15 cellular contexts compared by ENCODE assay signal in the genomic region with DNA sequence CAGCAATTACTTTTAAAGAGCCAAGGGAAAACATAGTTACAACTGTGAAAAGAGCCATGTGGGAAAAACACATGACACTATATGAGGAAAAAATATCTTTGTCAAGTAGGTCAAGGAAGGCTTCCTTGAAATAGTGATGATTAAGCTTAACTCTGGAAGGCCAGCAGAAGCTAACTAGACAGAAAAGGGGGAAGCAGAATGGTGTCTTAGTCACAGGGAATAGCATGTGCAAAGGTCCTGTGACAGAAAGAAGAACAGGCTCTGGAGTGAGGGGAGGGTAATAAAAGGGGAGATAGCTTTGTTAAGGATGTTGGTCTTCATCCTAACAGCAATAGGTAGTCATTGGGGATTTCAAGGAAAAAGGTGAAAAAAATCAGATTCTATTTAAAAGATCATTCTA.
DNase-seq lines count a peak whose midpoint lies in the region; ATAC-seq and TF ChIP-seq lines count a peak whose summit lies in the region.
"Had no signal": no experiment of that assay in that cellular context is flagged by ENCODE, and none has a peak within 500 bp of the region (broad histone marks: within the 10 kb centered on the region; RNA-seq: fewer than 3 reads in every experiment).

No MANE protein-coding gene starts in this region.

- H3K27ac ChIP-seq in RWPE2 (ENCODE audit: poor library complexity, severe bottlenecking): peak overlapping the region; percentile 66
- H3K27ac ChIP-seq in esophagus squamous epithelium: peak overlapping the region in 3 of 4 donors; percentile 69 to 77 (median 70)
- H3K27ac ChIP-seq in spleen: peak overlapping the region; percentile 2 to 98 (median 75)
- H3K27ac ChIP-seq: GM23248 had no signal

- peaks cover 39% of the 10 kb centered on the region for H3K4me1 Mint-ChIP-seq in activated T-cell treated with anti-CD3 and anti-CD28 coated beads, Interleukin-2, amount 50 U/mL, for 72 hours (ENCODE audit: low read depth)
- H3K4me1 Mint-ChIP-seq in activated T-cell treated with anti-CD3 and anti-CD28 coated beads, Interleukin-2, amount 50 U/mL, for 4 hours (ENCODE audit: low read depth): peaks cover 73% of the 10 kb centered on the region
- H3K4me1 Mint-ChIP-seq in stimulated activated memory B cell treated with anti-CD40 and anti-IgM and Interleukin-4, amounts not matched to agents 10 μg/mL and 1 μg/mL and 100 μg/mL, for 72 hours: peaks cover 73% of the 10 kb centered on the region

- H3K9me3 ChIP-seq in RWPE2 (ENCODE audit: severe bottlenecking): no peaks in the 10 kb centered on the region
- H3K9me3 ChIP-seq in esophagus squamous epithelium: no peaks in the 10 kb centered on the region
- no peaks in the 10 kb centered on the region for H3K9me3 ChIP-seq in spleen

- no peak for DNase-seq in activated T-cell treated with anti-CD3 and anti-CD28 coated beads, Interleukin-2, amount 50 U/mL, for 72 hours
- DNase-seq in activated T-cell treated with anti-CD3 and anti-CD28 coated beads, Interleukin-2, amount 50 U/mL, for 4 hours: no peak
- DNase-seq in RWPE2 (ENCODE audit: low spot score) (no peak), esophagus squamous epithelium (lab: John Stamatoyannopoulos, UW) (no peak), spleen (no peak), left ventricle myocardium superior (no peak)
- DNase-seq: activated T-cell treated with anti-CD3 and anti-CD28 coated beads, Interleukin-2, amount 50 U/mL, for 48 hours; aorta; Calu3; GM23248; Kasumi-1; stimulated activated naive CD4-positive, alpha-beta T cell treated with Interleukin-2 at 50 U/mL for 16 hours had no signal

- TF ChIP-seq CTCF in RWPE2 (IDR thresholded peaks at IDR 0.05; ENCODE audit: poor library complexity, severe bottlenecking) (no peak), esophagus squamous epithelium (IDR thresholded peaks at IDR 0.05) (no peak), spleen (IDR thresholded peaks at IDR 0.05 in 8 of 11, conservative IDR thresholded peaks at IDR 0.05 in 3 of 11) (no peak)

- H3K27ac Mint-ChIP-seq in activated T-cell treated with anti-CD3 and anti-CD28 coated beads, Interleukin-2, amount 50 U/mL, for 72 hours: peak overlapping the region; percentile 53
- H3K27ac Mint-ChIP-seq in stimulated activated memory B cell treated with anti-CD40 and anti-IgM and Interleukin-4, amounts not matched to agents 10 μg/mL and 1 μg/mL and 100 μg/mL, for 72 hours: no peak overlapping the region

- H3K36me3 Mint-ChIP-seq in activated T-cell treated with anti-CD3 and anti-CD28 coated beads, Interleukin-2, amount 50 U/mL, for 72 hours (ENCODE audit: insufficient read depth in 2 of 2): peaks cover 30 to 36% of the 10 kb centered on the region in 2 donors
- peaks cover 63% of the 10 kb centered on the region for H3K36me3 Mint-ChIP-seq in activated T-cell treated with anti-CD3 and anti-CD28 coated beads, Interleukin-2, amount 50 U/mL, for 4 hours (ENCODE audit: insufficient read depth)
- H3K36me3 Mint-ChIP-seq in stimulated activated memory B cell treated with anti-CD40 and anti-IgM and Interleukin-4, amounts not matched to agents 10 μg/mL and 1 μg/mL and 100 μg/mL, for 72 hours: peaks cover 73% of the 10 kb centered on the region

- H3K27me3 ChIP-seq in RWPE2 (ENCODE audit: insufficient read depth, poor library complexity, severe bottlenecking): no peaks in the 10 kb centered on the region
- H3K27me3 ChIP-seq in esophagus squamous epithelium: no peaks in the 10 kb centered on the region
- no peaks in the 10 kb centered on the region for H3K27me3 ChIP-seq in spleen (replicated peaks in 1 of 7)
- H3K27me3 ChIP-seq: foreskin keratinocyte had no signal

- H3K36me3 ChIP-seq in RWPE2 (ENCODE audit: low read depth) (no peaks in the 10 kb centered on the region), esophagus squamous epithelium (no peaks in the 10 kb centered on the region), spleen (peaks cover 0 to 82% (median 46%) of the 10 kb centered on the region in 6 donors)

- H3K4me1 ChIP-seq in RWPE2 (ENCODE audit: insufficient read depth, poor library complexity, severe bottlenecking): peaks cover 32% of the 10 kb centered on the region
- H3K4me1 ChIP-seq in esophagus squamous epithelium: peaks cover 5 to 56% (median 15%) of the 10 kb centered on the region in 3 donors
- peaks cover 38 to 100% (median 76%) of the 10 kb centered on the region in 6 donors for H3K4me1 ChIP-seq in spleen

- no peaks in the 10 kb centered on the region for H3K9me3 Mint-ChIP-seq in activated T-cell treated with anti-CD3 and anti-CD28 coated beads, Interleukin-2, amount 50 U/mL, for 72 hours
- H3K9me3 Mint-ChIP-seq in activated T-cell treated with anti-CD3 and anti-CD28 coated beads, Interleukin-2, amount 50 U/mL, for 4 hours: no peaks in the 10 kb centered on the region
- H3K9me3 Mint-ChIP-seq in stimulated activated memory B cell treated with anti-CD40 and anti-IgM and Interleukin-4, amounts not matched to agents 10 μg/mL and 1 μg/mL and 100 μg/mL, for 72 hours: peaks cover 4% of the 10 kb centered on the region

- no peak overlapping the region for H3K4me3 Mint-ChIP-seq in activated T-cell treated with anti-CD3 and anti-CD28 coated beads, Interleukin-2, amount 50 U/mL, for 72 hours
- no peak overlapping the region for H3K4me3 Mint-ChIP-seq in activated T-cell treated with anti-CD3 and anti-CD28 coated beads, Interleukin-2, amount 50 U/mL, for 4 hours
- H3K4me3 Mint-ChIP-seq in stimulated activated memory B cell treated with anti-CD40 and anti-IgM and Interleukin-4, amounts not matched to agents 10 μg/mL and 1 μg/mL and 100 μg/mL, for 72 hours: no peak overlapping the region

- H3K27me3 Mint-ChIP-seq in activated T-cell treated with anti-CD3 and anti-CD28 coated beads, Interleukin-2, amount 50 U/mL, for 72 hours (ENCODE audit: low read depth): no peaks in the 10 kb centered on the region
- no peaks in the 10 kb centered on the region for H3K27me3 Mint-ChIP-seq in activated T-cell treated with anti-CD3 and anti-CD28 coated beads, Interleukin-2, amount 50 U/mL, for 4 hours (ENCODE audit: low read depth)
- H3K27me3 Mint-ChIP-seq in stimulated activated memory B cell treated with anti-CD40 and anti-IgM and Interleukin-4, amounts not matched to agents 10 μg/mL and 1 μg/mL and 100 μg/mL, for 72 hours: no peaks in the 10 kb centered on the region

- TF ChIP-seq POLR2A in esophagus squamous epithelium (IDR thresholded peaks at IDR 0.05) (no peak), spleen (IDR thresholded peaks at IDR 0.05) (no peak)

- intact Hi-C loops in esophagus squamous epithelium (cut with DNase I) (no loop called here), spleen (cut with DNase I; ENCODE audit: low total_unique reads) (no loop called here), left ventricle myocardium superior (cut with micrococcal nuclease) (no loop called here)

- H3K4me3 ChIP-seq in RWPE2 (ENCODE audit: severe bottlenecking) (no peak overlapping the region), esophagus squamous epithelium (no peak overlapping the region), spleen (no peak overlapping the region)
- H3K4me3 ChIP-seq: GM23248 had no signal

- no peak for ATAC-seq in activated T-cell treated with anti-CD3 and anti-CD28 coated beads, Interleukin-2, amount 50 U/mL, for 72 hours (replicated peaks in 1 of 2)
- ATAC-seq in activated T-cell treated with anti-CD3 and anti-CD28 coated beads, Interleukin-2, amount 50 U/mL, for 4 hours: no peak
- ATAC-seq in RWPE2 (ENCODE audit: low read depth) (no peak), left ventricle myocardium superior (no peak), HG02759 (IDR thresholded peaks at IDR 0.05; ENCODE audit: unreplicated experiment) (no peak)
- ATAC-seq in stimulated activated memory B cell treated with anti-CD40 and anti-IgM and Interleukin-4, amounts not matched to agents 10 μg/mL and 1 μg/mL and 100 μg/mL, for 72 hours: no peak
